Comparison of ENCODE assay signal across 7 cellular contexts in genomic region chr6:104670834-104671590, GRCh38.
DNase-seq lines count a peak whose midpoint lies in the region; ATAC-seq, FAIRE-seq and TF ChIP-seq lines count a peak whose summit lies in the region.
"Not testable (repeated sequence)": the region's sequence is repeated elsewhere in the genome, so short reads cannot be mapped to it uniquely, and the experiment has no call there.

No MANE protein-coding gene starts in this region.

- H3K4me3 ChIP-seq in HEK293 (ENCODE audit: low read depth, low read length); H1 (ENCODE audit: extremely low read depth in 1 of 4, insufficient read depth in 2 of 4, low read depth in 3 of 4, low read length in 4 of 4): not testable (repeated sequence)

- not testable (repeated sequence) for H2BK20ac ChIP-seq in H1 (ENCODE audit: low read length)

- POLR2A ChIA-PET in HEK293 (lab: Yijun Ruan, JAX) = not testable (repeated sequence)
- POLR2A ChIA-PET in H1 (lab: Charles Lee; ENCODE audit: partially characterized antibody) = interaction anchor here (0.7 kb wide), 1 partner anchor 63 kb away, joined by 3 read pairs; no protein-coding TSS in a partner anchor

- H2BK5ac ChIP-seq in H1 (ENCODE audit: low read depth, low read length) = not testable (repeated sequence)

- not testable (repeated sequence) for FAIRE-seq in H1 (lab: Jason Lieb, UNC)

- not testable (repeated sequence) for H3K4me3 Mint-ChIP-seq in activated CD8-positive, alpha-beta memory T cell treated with anti-CD3 and anti-CD28 coated beads, Interleukin-2, amount 10 ng/mL, durations not matched to agents 7 days and 5 days; nephron progenitor cell

- H2AFZ ChIP-seq in H1 (ENCODE audit: low read length) = 0 out of 2 replicates have a peak overlapping the region, but pooled peaks have one; percentile 24

- H4K91ac ChIP-seq in H1 (replicated peaks; ENCODE audit: insufficient read length, low read length) = not testable (repeated sequence)

- not testable (repeated sequence) for H4K20me1 ChIP-seq in H1 (replicated peaks in 1 of 2; ENCODE audit: control insufficient read depth in 1 of 2, insufficient read depth in 2 of 2, low read length in 2 of 2)

- TF ChIP-seq POLR2A in H1 (IDR thresholded peaks at IDR 0.05; ENCODE audit: control extremely low read depth in 1 of 2, low read depth in 2 of 2, low read length in 2 of 2) = not testable (repeated sequence)

- not testable (repeated sequence) for H3K14ac ChIP-seq in H1 (ENCODE audit: insufficient read length)

- not testable (repeated sequence) for H3K4me1 ChIP-seq in HEK293 (ENCODE audit: control insufficient read depth, insufficient read depth, low read length); H1 (replicated peaks in 1 of 4; ENCODE audit: control insufficient read depth in 3 of 4, insufficient read depth in 4 of 4, low read length in 3 of 4)

- TF ChIP-seq CTCF in HEK293 (tag by site-specific recombination; IDR thresholded peaks at IDR 0.05); H1 (IDR thresholded peaks at IDR 0.05; ENCODE audit: control extremely low read depth in 1 of 3, insufficient read depth in 1 of 3, low read depth in 1 of 3, low read length in 3 of 3); nephron progenitor cell (IDR thresholded peaks at IDR 0.05): not testable (repeated sequence)

- not testable (repeated sequence) for H2BK12ac ChIP-seq in H1 (ENCODE audit: low read depth, low read length)

- not testable (repeated sequence) for H4K8ac ChIP-seq in H1 (ENCODE audit: extremely low read depth, insufficient read depth, low read length)

- H3K27ac Mint-ChIP-seq in activated CD8-positive, alpha-beta memory T cell treated with anti-CD3 and anti-CD28 coated beads, Interleukin-2, amount 10 ng/mL, durations not matched to agents 7 days and 5 days = peak overlapping the region; percentile 58
- peak overlapping the region; percentile 63 for H3K27ac Mint-ChIP-seq in nephron progenitor cell

- ATAC-seq in activated CD8-positive, alpha-beta memory T cell treated with anti-CD3 and anti-CD28 coated beads, Interleukin-2, amount 10 ng/mL, durations not matched to agents 7 days and 5 days = not testable (repeated sequence)

- H3K4me2 ChIP-seq in H1 (ENCODE audit: insufficient read depth in 1 of 2, low read depth in 2 of 2, low read length in 2 of 2) = not testable (repeated sequence)

- not testable (repeated sequence) for H3K4ac ChIP-seq in H1 (replicated peaks; ENCODE audit: insufficient read length, low read depth, low read length)

- H3K27me3 Mint-ChIP-seq in activated CD8-positive, alpha-beta memory T cell treated with anti-CD3 and anti-CD28 coated beads, Interleukin-2, amount 10 ng/mL, durations not matched to agents 7 days and 5 days; nephron progenitor cell (ENCODE audit: low read depth, poor library complexity): not testable (repeated sequence)

- not testable (repeated sequence) for H3K23ac ChIP-seq in H1 (ENCODE audit: insufficient read length)

- H3K79me2 ChIP-seq in H1 (ENCODE audit: control insufficient read depth in 1 of 2, insufficient read depth in 2 of 2, low read length in 2 of 2) = not testable (repeated sequence)

- TF ChIP-seq RAD21 in H1 (IDR thresholded peaks at IDR 0.05 in 1 of 2, conservative IDR thresholded peaks at IDR 0.05 in 1 of 2; ENCODE audit: low read depth in 2 of 2, low read length in 2 of 2) = not testable (repeated sequence)

- not testable (repeated sequence) for H2BK120ac ChIP-seq in H1 (replicated peaks; ENCODE audit: low read depth, low read length)

- not testable (repeated sequence) for H3K56ac ChIP-seq in H1 (replicated peaks; ENCODE audit: insufficient read length, low read depth, low read length)

- H3K36me3 Mint-ChIP-seq in activated CD8-positive, alpha-beta memory T cell treated with anti-CD3 and anti-CD28 coated beads, Interleukin-2, amount 10 ng/mL, durations not matched to agents 7 days and 5 days = not testable (repeated sequence)
- peaks cover 14% of the 10 kb centered on the region for H3K36me3 Mint-ChIP-seq in nephron progenitor cell (ENCODE audit: low read depth)

- H3K9me3 ChIP-seq in HEK293 (ENCODE audit: control insufficient read depth, insufficient read depth, low read depth, low read length); H1 (ENCODE audit: insufficient read depth in 2 of 2, low read depth in 1 of 2, low read length in 1 of 2): not testable (repeated sequence)

- DNase-seq in CMK (ENCODE audit: low read depth) = peak; percentile 24
- DNase-seq in NCI-H69 (lab: John Stamatoyannopoulos, UW) = peak; percentile 87
- DNase-seq in RPMI7951 (ENCODE audit: low read depth) = peak; percentile 22
- DNase-seq in activated CD8-positive, alpha-beta memory T cell treated with anti-CD3 and anti-CD28 coated beads, Interleukin-2, amount 10 ng/mL, durations not matched to agents 7 days and 5 days = peak; percentile 41
- DNase-seq in H1 (ENCODE audit: low read depth in 1 of 2, low spot score in 2 of 2); nephron progenitor cell: not testable (repeated sequence)

- not testable (repeated sequence) for H3K9ac ChIP-seq in H1 (replicated peaks in 1 of 4; ENCODE audit: extremely low read depth in 1 of 4, low read depth in 3 of 4, low read length in 3 of 4)

- H4K5ac ChIP-seq in H1 (ENCODE audit: insufficient read length, low read depth, low read length) = not testable (repeated sequence)

- H3K27ac ChIP-seq in HEK293 (ENCODE audit: extremely low read depth, low read depth, low read length); H1 (ENCODE audit: low read depth, low read length): not testable (repeated sequence)

- not testable (repeated sequence) for H2BK15ac ChIP-seq in H1 (ENCODE audit: low read length)

- H3K18ac ChIP-seq in H1 (ENCODE audit: extremely low read depth, low read length) = not testable (repeated sequence)

- not testable (repeated sequence) for H3K36me3 ChIP-seq in HEK293 (ENCODE audit: control insufficient read depth in 2 of 2, insufficient read depth in 1 of 2, low read length in 2 of 2); H1 (ENCODE audit: control insufficient read depth in 2 of 4, insufficient read depth in 4 of 4, low read length in 3 of 4)

- H3K23me2 ChIP-seq in H1 (ENCODE audit: low read depth, low read length) = not testable (repeated sequence)

- WGBS in H1 (ENCODE audit: extremely low coverage in 1 of 2, insufficient coverage in 1 of 2, insufficient read length in 1 of 2, insufficient replicate concordance in 2 of 2, low coverage in 1 of 2, low lambda C conversion rate in 2 of 2, missing lambda C conversion rate in 1 of 2), 2 experiments = 85% methylated on average over 17 of the region's 17 CpGs; no CpG with 5 or more reads in 1 of the 2 experiments

- H3K4me1 Mint-ChIP-seq in activated CD8-positive, alpha-beta memory T cell treated with anti-CD3 and anti-CD28 coated beads, Interleukin-2, amount 10 ng/mL, durations not matched to agents 7 days and 5 days; nephron progenitor cell: not testable (repeated sequence)

- not testable (repeated sequence) for H3K9me3 Mint-ChIP-seq in activated CD8-positive, alpha-beta memory T cell treated with anti-CD3 and anti-CD28 coated beads, Interleukin-2, amount 10 ng/mL, durations not matched to agents 7 days and 5 days (ENCODE audit: low read depth)
- peaks cover 51% of the 10 kb centered on the region for H3K9me3 Mint-ChIP-seq in nephron progenitor cell

- not testable (repeated sequence) for H2AK5ac ChIP-seq in H1 (ENCODE audit: low read depth, low read length)

- CTCF ChIA-PET in HEK293 (lab: Yijun Ruan, JAX) (interaction anchor here (0.8 kb wide), 1 partner anchor 19 kb away, joined by 5 read pairs; no protein-coding TSS in a partner anchor), H1 (lab: Charles Lee; ENCODE audit: partially characterized antibody) (interaction anchor here (1.2 kb wide), 1 partner anchor 10 kb away, joined by 3 read pairs; no protein-coding TSS in a partner anchor)
- CTCF ChIA-PET in activated CD8-positive, alpha-beta memory T cell treated with anti-CD3 and anti-CD28 coated beads, Interleukin-2, amount 10 ng/mL, durations not matched to agents 7 days and 5 days (lab: Charles Lee) = not testable (repeated sequence)

- not testable (repeated sequence) for H3K79me1 ChIP-seq in H1 (ENCODE audit: low read depth, low read length)

- TF ChIP-seq EP300 in H1 (IDR thresholded peaks at IDR 0.05; ENCODE audit: borderline replicate concordance in 1 of 2, low read depth in 2 of 2, low read length in 2 of 2) = not testable (repeated sequence)

- not testable (repeated sequence) for H3K27me3 ChIP-seq in H1 (replicated peaks in 1 of 4; ENCODE audit: control insufficient read depth in 3 of 4, extremely low read depth in 1 of 4, insufficient read depth in 3 of 4, low read length in 3 of 4)

TF ChIP-seq in HEK293, 187 proteins besides CTCF, POLR2A, EP300 and RAD21 (continues in another document):
- TF ChIP-seq KLF1 (tag by site-specific recombination; IDR thresholded peaks at IDR 0.05) = peak; percentile 69
